Comparison of ENCODE assay signal across 8 cellular contexts in genomic region chr4:9103148-9103524, GRCh38.
DNase-seq lines count a peak whose midpoint lies in the region; ATAC-seq, FAIRE-seq and TF ChIP-seq lines count a peak whose summit lies in the region.
"Not testable (repeated sequence)": the region's sequence is repeated elsewhere in the genome, so short reads cannot be mapped to it uniquely, and the experiment has no call there.

No MANE protein-coding gene starts in this region.

- not testable (repeated sequence) for H3K4me3 ChIP-seq in OCI-LY3 (ENCODE audit: low read length); body of pancreas; fibroblast of mammary gland (ENCODE audit: control insufficient read depth, low read depth, low read length); HepG2 (replicated peaks in 1 of 3; ENCODE audit: insufficient read depth in 1 of 3, low read depth in 2 of 3, low read length in 3 of 3)

- not testable (repeated sequence) for TF ChIP-seq EP300 in HepG2 (IDR thresholded peaks at IDR 0.05; ENCODE audit: low read depth in 2 of 2, low read length in 2 of 2); HepG2 (CRISPR knock-in tag; IDR thresholded peaks at IDR 0.05; ENCODE audit: borderline replicate concordance)

- H3K36me3 Mint-ChIP-seq in H9 (ENCODE audit: insufficient read depth in 1 of 3, low read depth in 3 of 3); osteocyte (ENCODE audit: unreplicated experiment); type B pancreatic cell: not testable (repeated sequence)

- H3K4me3 Mint-ChIP-seq in H9; osteocyte (ENCODE audit: unreplicated experiment); type B pancreatic cell: not testable (repeated sequence)

- H3K18ac ChIP-seq in H9 (ENCODE audit: insufficient read length, low read depth, low read length), result not testable (repeated sequence)

- BruUV-seq in HepG2 (replicated peaks; lab: Mats Ljungman, UMichigan), result not testable (repeated sequence)

- not testable (repeated sequence) for FAIRE-seq in HepG2 (lab: Jason Lieb, UNC)

- POLR2A ChIA-PET in HepG2 (lab: Yijun Ruan, JAX), result not testable (repeated sequence)

- not testable (repeated sequence) for DNase-seq in AG09319 (ENCODE audit: extremely low read depth, low read depth); H9; body of pancreas; fibroblast of mammary gland (ENCODE audit: low read depth); HepG2 (ENCODE audit: low spot score); osteocyte (ENCODE audit: extremely low spot score, unreplicated experiment); type B pancreatic cell (ENCODE audit: extremely low spot score, unreplicated experiment)

- not testable (repeated sequence) for H3K27ac Mint-ChIP-seq in H9; osteocyte (ENCODE audit: unreplicated experiment)
- peak overlapping the region; percentile 95 for H3K27ac Mint-ChIP-seq in type B pancreatic cell

- TF ChIP-seq RAD21 in HepG2 (CRISPR knock-in tag; IDR thresholded peaks at IDR 0.05), result not testable (repeated sequence)

- H2BK20ac ChIP-seq in H9 (ENCODE audit: low read depth, low read length, poor library complexity, severe bottlenecking), result not testable (repeated sequence)

- H4K91ac ChIP-seq in H9 (ENCODE audit: insufficient read length, low read depth, low read length), result not testable (repeated sequence)

- not testable (repeated sequence) for H3K4me1 ChIP-seq in H9 (ENCODE audit: insufficient read depth, low read length); OCI-LY3 (ENCODE audit: low read length); HepG2 (ENCODE audit: insufficient read depth, low read length)
- H3K4me1 ChIP-seq in body of pancreas, result peaks cover 12% of the 10 kb centered on the region

- H3K27me3 ChIP-seq in H9 (ENCODE audit: insufficient read depth, low read length); OCI-LY3 (ENCODE audit: low read depth, low read length); body of pancreas; HepG2 (ENCODE audit: control insufficient read depth in 1 of 2, insufficient read depth in 2 of 2, low read length in 2 of 2): not testable (repeated sequence)

- H2BK15ac ChIP-seq in H9 (ENCODE audit: low read depth, low read length), result not testable (repeated sequence)

- not testable (repeated sequence) for H3K79me2 ChIP-seq in H9 (ENCODE audit: insufficient read depth, low read length); OCI-LY3 (ENCODE audit: low read length); HepG2 (ENCODE audit: insufficient read depth, low read length)

- not testable (repeated sequence) for TF ChIP-seq POLR2A in body of pancreas (IDR thresholded peaks at IDR 0.05); HepG2 (IDR thresholded peaks at IDR 0.05; ENCODE audit: insufficient read depth in 1 of 2, low read depth in 2 of 2, low read length in 2 of 2)

- not testable (repeated sequence) for H3K23ac ChIP-seq in H9 (ENCODE audit: insufficient read length, low read depth, low read length)

- H3K27me3 Mint-ChIP-seq in H9 (ENCODE audit: low read depth); osteocyte (ENCODE audit: unreplicated experiment); type B pancreatic cell: not testable (repeated sequence)

- H2BK5ac ChIP-seq in H9 (ENCODE audit: insufficient read length, low read length), result not testable (repeated sequence)

- not testable (repeated sequence) for H3K4me2 ChIP-seq in H9 (ENCODE audit: insufficient read depth, insufficient read length, low read length); OCI-LY3 (ENCODE audit: low read length); HepG2 (ENCODE audit: low read depth, low read length)

- not testable (repeated sequence) for H4K8ac ChIP-seq in H9 (replicated peaks; ENCODE audit: insufficient read length, low read depth, low read length)

- not testable (repeated sequence) for H3K9me3 ChIP-seq in H9 (ENCODE audit: control insufficient read depth, low read depth, low read length); OCI-LY3 (ENCODE audit: insufficient read depth, low read length); body of pancreas; HepG2 (ENCODE audit: low read length)

- not testable (repeated sequence) for H2BK12ac ChIP-seq in H9 (ENCODE audit: insufficient read length, low read depth, low read length)

- not testable (repeated sequence) for H3K14ac ChIP-seq in H9 (ENCODE audit: insufficient read depth, low read length)

- TF ChIP-seq CTCF in AG09319 (IDR thresholded peaks at IDR 0.05; ENCODE audit: low read depth, low read length) (peak; percentile 0; the same call in 1 of the 2 replicates), H9 (conservative IDR thresholded peaks at IDR 0.05) (peak; percentile 51), OCI-LY3 (IDR thresholded peaks at IDR 0.05; ENCODE audit: low read depth, low read length) (peak; percentile 38; the same call in 1 of the 2 replicates), body of pancreas (IDR thresholded peaks at IDR 0.05) (peak; percentile 18 to 73 (median 57)), fibroblast of mammary gland (conservative IDR thresholded peaks at IDR 0.05; ENCODE audit: control insufficient read depth, insufficient read depth, low read depth, low read length) (peak; percentile 26), HepG2 (CRISPR knock-in tag; IDR thresholded peaks at IDR 0.05) (0 out of 2 replicates have a peak, but pooled peaks have one; percentile 3), osteocyte (IDR thresholded peaks at IDR 0.05) (peak; percentile 27), type B pancreatic cell (conservative IDR thresholded peaks at IDR 0.05) (peak; percentile 55)

- H2AFZ ChIP-seq in H9 (ENCODE audit: low read length); OCI-LY3 (ENCODE audit: low read depth, low read length); HepG2 (ENCODE audit: low read length): not testable (repeated sequence)

- H3K36me3 ChIP-seq in OCI-LY3 (replicated peaks; ENCODE audit: low read depth, low read length); body of pancreas (replicated peaks in 1 of 2; ENCODE audit: insufficient read depth in 1 of 2, low read depth in 2 of 2); HepG2 (replicated peaks in 1 of 2; ENCODE audit: control insufficient read depth in 1 of 2, insufficient read depth in 2 of 2, low read length in 2 of 2): not testable (repeated sequence)

- H3K79me1 ChIP-seq in H9 (ENCODE audit: insufficient read depth, low read depth, low read length, poor library complexity, severe bottlenecking), result not testable (repeated sequence)

- not testable (repeated sequence) for H3K9ac ChIP-seq in H9 (ENCODE audit: extremely low read depth, insufficient read length, low read length); OCI-LY3 (ENCODE audit: low read length); HepG2 (ENCODE audit: insufficient read depth, low read depth, low read length)

- not testable (repeated sequence) for H3K4me1 Mint-ChIP-seq in H9; osteocyte (ENCODE audit: unreplicated experiment); type B pancreatic cell (ENCODE audit: unreplicated experiment)

- not testable (repeated sequence) for H4K20me1 ChIP-seq in H9 (ENCODE audit: control insufficient read depth, insufficient read depth, insufficient read length); OCI-LY3 (ENCODE audit: insufficient read depth, low read length); HepG2 (ENCODE audit: insufficient read depth, low read length)

- not testable (repeated sequence) for H3K27ac ChIP-seq in H9 (ENCODE audit: insufficient read length, low read depth, low read length); OCI-LY3 (ENCODE audit: low read length); HepG2 (ENCODE audit: extremely low read length, insufficient read depth, low read length)
- peak overlapping the region; percentile 77 to 92 (median 86) for H3K27ac ChIP-seq in body of pancreas

- ATAC-seq in body of pancreas, HepG2: not testable (repeated sequence)

- H3K23me2 ChIP-seq in H9 (ENCODE audit: insufficient read length, low read depth, low read length, poor library complexity, severe bottlenecking), result not testable (repeated sequence)

- peaks cover 17 to 49% of the 10 kb centered on the region in 2 experiments for H3K9me3 Mint-ChIP-seq in H9
- not testable (repeated sequence) for H3K9me3 Mint-ChIP-seq in osteocyte (ENCODE audit: unreplicated experiment); type B pancreatic cell

- in situ Hi-C loops in HepG2 (cut with HindIII; ENCODE audit: extremely low pct_ligation_motif_present, low pct_unique_long_range_greater_than_20kb), result not testable (repeated sequence)

- intact Hi-C loops in body of pancreas (cut with DNase I); HepG2 (cut with micrococcal nuclease; ENCODE audit: unreplicated experiment): not testable (repeated sequence)

- WGBS in H9 (ENCODE audit: extremely low coverage, insufficient read length, low lambda C conversion rate), result no CpG with 5 or more reads among the region's 6 CpGs
- WGBS in body of pancreas, 2 donors, result 10 to 11% methylated on average over 6 of the region's 6 CpGs
- WGBS in HepG2 (ENCODE audit: low lambda C conversion rate), result 0% methylated on average over 2 of the region's 6 CpGs

- not testable (repeated sequence) for H2AK5ac ChIP-seq in H9 (ENCODE audit: insufficient read length, low read length)

- not testable (repeated sequence) for H4K5ac ChIP-seq in H9 (ENCODE audit: insufficient read length, low read depth, low read length)

- not testable (repeated sequence) for H2BK120ac ChIP-seq in H9 (ENCODE audit: low read depth, low read length, poor library complexity, severe bottlenecking)

- H3K56ac ChIP-seq in H9 (ENCODE audit: insufficient read length, low read depth, low read length), result not testable (repeated sequence)

- H3T11ph ChIP-seq in H9 (ENCODE audit: low read length), result not testable (repeated sequence)

- CTCF ChIA-PET in HepG2 (lab: Yijun Ruan, JAX; ENCODE audit: low intra/inter-chr PET ratio, low total read pairs), result not testable (repeated sequence)

- not testable (repeated sequence) for H3K4ac ChIP-seq in H9 (ENCODE audit: low read depth, low read length)

Comparison
In these comparisons a context has a peak if more than half of its experiments do, and no peak if none do; other contexts are left out.
1. CTCF ChIP-seq: peak in every context shown above with its lines; median percentile 57 in body of pancreas; 55 in type B pancreatic cell; 51 in H9; 38 in OCI-LY3; 27 in osteocyte; 26 in fibroblast of mammary gland; 3 in HepG2; 0 in AG09319.